Comparison of ENCODE assay signal across 16 cellular contexts in the genomic region with DNA sequence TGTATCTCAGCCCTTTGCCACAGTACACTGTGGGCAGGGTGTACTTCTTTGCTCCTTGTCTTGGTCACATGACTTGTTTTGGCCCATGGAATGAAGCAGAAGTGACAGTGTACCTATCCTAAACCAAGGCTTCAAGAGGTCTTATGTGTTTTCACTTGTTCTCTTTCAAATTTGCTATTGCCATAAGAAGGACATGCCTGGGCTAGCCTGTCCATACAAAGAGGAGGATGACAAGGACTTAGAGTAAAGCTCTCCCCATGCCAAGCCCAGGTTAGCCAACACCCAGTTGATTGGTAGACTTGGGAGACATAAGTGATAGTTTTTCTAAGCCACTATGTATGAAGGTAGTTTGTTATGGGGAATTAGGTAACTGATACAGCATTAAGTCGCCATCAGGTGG.
"Had no signal": no experiment of that assay in that cellular context is flagged by ENCODE, and none has a peak within 500 bp of the region (broad histone marks: within the 10 kb centered on the region; RNA-seq: fewer than 3 reads in every experiment).

No MANE protein-coding gene starts in this region.

- FAIRE-seq: small intestine had no signal

- ATAC-seq: activated T-helper 17 cell treated with anti-CD3 and anti-CD28 coated beads, Interleukin-2, amount 50 U/mL, for 72 hours; body of pancreas; left cardiac atrium; lower lobe of right lung; natural killer cell; right cardiac atrium had no signal

- DNase-seq: activated CD4-positive, alpha-beta T cell treated with anti-CD3 and anti-CD28 coated beads, Interleukin-2, amount 10 ng/mL, durations not matched to agents 7 days and 5 days; activated CD8-positive, alpha-beta memory T cell treated with anti-CD3 and anti-CD28 coated beads for 24 hours; body of pancreas; endodermal cell; foreskin fibroblast; immature natural killer cell; left cardiac atrium; lower lobe of right lung; natural killer cell; nucleus accumbens; right cardiac atrium; small intestine; thyroid gland had no signal

- H3K27ac ChIP-seq: body of pancreas, esophagus muscularis mucosa, lower lobe of right lung, thyroid gland, vagina had no signal
